Comparison of ENCODE assay signal across 35 cellular contexts in genomic region chr6:68597642-68598041, GRCh38. TPM values are rescaled to one million over a fixed set of nuclear protein-coding genes. Genes with fewer than 3 reads are reported as not detected.
"Had no signal": no experiment of that assay in that cellular context is flagged by ENCODE, and none has a peak within 500 bp of the region (broad histone marks: within the 10 kb centered on the region; RNA-seq: fewer than 3 reads in every experiment).

No MANE protein-coding gene starts in this region.

- H3K36me3 ChIP-seq: adrenal gland, ascending aorta, brain microvascular endothelial cell, breast epithelium, cardiac muscle cell had no signal

- H3K9me3 ChIP-seq: adrenal gland, ascending aorta, body of pancreas had no signal

- H3K27me3 ChIP-seq: adrenal gland, ascending aorta, body of pancreas, brain microvascular endothelial cell, breast epithelium, cardiac muscle cell had no signal

- DNase-seq: activated effector memory CD4-positive, alpha-beta T cell treated with anti-CD3 and anti-CD28 coated beads, Interleukin-2, amount 50 U/mL, for 16 hours; activated effector memory CD4-positive, alpha-beta T cell treated with Interleukin-2 at 50 U/mL for 16 hours; activated gamma-delta T cell; activated gamma-delta T cell treated with Interleukin-2 at 50 U/mL for 16 hours; activated naive CD4-positive, alpha-beta T cell; activated naive CD4-positive, alpha-beta T cell treated with anti-CD3 and anti-CD28 coated beads for 36 hours; activated naive CD4-positive, alpha-beta T cell treated with anti-CD3 and anti-CD28 coated beads, Interleukin-2, amount 10 ng/mL, durations not matched to agents 7 days and 5 days; activated naive CD4-positive, alpha-beta T cell treated with anti-CD3 and anti-CD28 coated beads, Interleukin-2, amount 50 U/mL, for 16 hours; activated naive CD4-positive, alpha-beta T cell treated with Interleukin-2 at 50 U/mL for 16 hours; activated naive CD8-positive, alpha-beta T cell treated with anti-CD3 and anti-CD28 coated beads for 36 hours; activated naive CD8-positive, alpha-beta T cell treated with anti-CD3 and anti-CD28 coated beads, Interleukin-2, amount 10 ng/mL, durations not matched to agents 7 days and 5 days; activated naive CD8-positive, alpha-beta T cell treated with anti-CD3 and anti-CD28 coated beads, Interleukin-2, amount 50 U/mL, for 24 hours; activated T-cell treated with anti-CD3 and anti-CD28 coated beads, Interleukin-2, amount 50 U/mL, for 24 hours; activated T-cell treated with anti-CD3 and anti-CD28 coated beads, Interleukin-2, amount 50 U/mL, for 4 hours; activated T-cell treated with anti-CD3 and anti-CD28 coated beads, Interleukin-2, amount 50 U/mL, for 48 hours; activated T-cell treated with anti-CD3 and anti-CD28 coated beads, Interleukin-2, amount 50 U/mL, for 72 hours; adrenal gland; amniotic stem cell; amygdala; anterior cingulate cortex; aorta; body of pancreas; brain microvascular endothelial cell; caudate nucleus; central memory CD4-positive, alpha-beta T cell; cerebellar nuclear complex had no signal

- FAIRE-seq: astrocyte, bronchial epithelial cell had no signal

- H3K27ac ChIP-seq: adrenal gland, ascending aorta, body of pancreas, brain microvascular endothelial cell, breast epithelium, cardiac muscle cell had no signal

- ATAC-seq: activated naive CD4-positive, alpha-beta T cell treated with anti-CD3 and anti-CD28 coated beads, Interleukin-2, amount 50 U/mL, for 72 hours; activated naive CD8-positive, alpha-beta T cell treated with anti-CD3 and anti-CD28 coated beads, Interleukin-2, amount 50 U/mL, for 24 hours; activated T-cell treated with anti-CD3 and anti-CD28 coated beads, Interleukin-2, amount 50 U/mL, for 4 hours; activated T-cell treated with anti-CD3 and anti-CD28 coated beads, Interleukin-2, amount 50 U/mL, for 72 hours; activated T-helper 17 cell treated with anti-CD3 and anti-CD28 coated beads, Interleukin-2, amount 50 U/mL, for 72 hours; body of pancreas had no signal

- H3K4me1 ChIP-seq: adrenal gland, ascending aorta, body of pancreas, breast epithelium had no signal

- H3K4me3 ChIP-seq: adrenal gland, ascending aorta, body of pancreas, breast epithelium, cardiac muscle cell had no signal

RNA-seq across cellular contexts. Expression of gene ADGRB3, which starts 37.4 kb away (rescaled TPM):
- total RNA-seq: activated naive CD4-positive, alpha-beta T cell treated with anti-CD3 and anti-CD28 coated beads for 36 hours; activated naive CD4-positive, alpha-beta T cell treated with anti-CD3 and anti-CD28 coated beads, Interleukin-2, amount 50 U/mL, for 72 hours; activated naive CD8-positive, alpha-beta T cell treated with anti-CD3 and anti-CD28 coated beads for 36 hours; activated naive CD8-positive, alpha-beta T cell treated with anti-CD3 and anti-CD28 coated beads, Interleukin-2, amount 10 ng/mL, durations not matched to agents 7 days and 5 days; activated T-cell treated with anti-CD3 and anti-CD28 coated beads, Interleukin-2, amount 50 U/mL, for 4 hours; activated T-cell treated with anti-CD3 and anti-CD28 coated beads, Interleukin-2, amount 50 U/mL, for 72 hours; activated T-helper 1 cell treated with anti-CD3 and anti-CD28 coated beads, Interleukin-12 subunit alpha, Interleukin-12 subunit beta, Interleukin-2, Interleukin-4 antibody, amounts not matched to agents 30 ng/mL and 10 ng/mL and 1 ng/mL, durations not matched to agents 14 hours and 24 hours and 36 hours; bronchial epithelial cell; chondrocyte had no signal
